1 cellular context compared by ENCODE assay signal in the genomic region with DNA sequence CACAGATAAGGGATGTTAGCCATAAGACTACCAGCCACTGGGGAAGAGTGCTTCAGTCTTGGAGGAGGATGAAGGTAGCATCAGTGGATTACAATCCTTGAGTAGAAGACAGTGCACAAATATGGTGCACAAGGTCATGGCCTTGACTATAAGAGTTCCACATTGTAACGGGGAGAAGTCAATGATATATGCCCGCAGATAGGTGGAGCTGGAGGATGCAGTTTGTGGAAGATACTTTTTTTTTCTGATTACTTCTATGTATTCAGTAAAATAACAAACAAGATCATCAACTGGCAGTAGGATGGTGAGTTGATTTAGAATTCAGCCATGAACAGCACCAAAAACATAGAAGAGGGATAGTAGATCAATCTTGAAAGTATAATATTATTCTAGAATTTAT.
TF ChIP-seq lines count a peak whose summit lies in the region.

No MANE protein-coding gene starts in this region.

TF ChIP-seq in H1, 55 proteins besides CTCF, POLR2A, EP300 and RAD21:
- TF ChIP-seq, protein P1, sequence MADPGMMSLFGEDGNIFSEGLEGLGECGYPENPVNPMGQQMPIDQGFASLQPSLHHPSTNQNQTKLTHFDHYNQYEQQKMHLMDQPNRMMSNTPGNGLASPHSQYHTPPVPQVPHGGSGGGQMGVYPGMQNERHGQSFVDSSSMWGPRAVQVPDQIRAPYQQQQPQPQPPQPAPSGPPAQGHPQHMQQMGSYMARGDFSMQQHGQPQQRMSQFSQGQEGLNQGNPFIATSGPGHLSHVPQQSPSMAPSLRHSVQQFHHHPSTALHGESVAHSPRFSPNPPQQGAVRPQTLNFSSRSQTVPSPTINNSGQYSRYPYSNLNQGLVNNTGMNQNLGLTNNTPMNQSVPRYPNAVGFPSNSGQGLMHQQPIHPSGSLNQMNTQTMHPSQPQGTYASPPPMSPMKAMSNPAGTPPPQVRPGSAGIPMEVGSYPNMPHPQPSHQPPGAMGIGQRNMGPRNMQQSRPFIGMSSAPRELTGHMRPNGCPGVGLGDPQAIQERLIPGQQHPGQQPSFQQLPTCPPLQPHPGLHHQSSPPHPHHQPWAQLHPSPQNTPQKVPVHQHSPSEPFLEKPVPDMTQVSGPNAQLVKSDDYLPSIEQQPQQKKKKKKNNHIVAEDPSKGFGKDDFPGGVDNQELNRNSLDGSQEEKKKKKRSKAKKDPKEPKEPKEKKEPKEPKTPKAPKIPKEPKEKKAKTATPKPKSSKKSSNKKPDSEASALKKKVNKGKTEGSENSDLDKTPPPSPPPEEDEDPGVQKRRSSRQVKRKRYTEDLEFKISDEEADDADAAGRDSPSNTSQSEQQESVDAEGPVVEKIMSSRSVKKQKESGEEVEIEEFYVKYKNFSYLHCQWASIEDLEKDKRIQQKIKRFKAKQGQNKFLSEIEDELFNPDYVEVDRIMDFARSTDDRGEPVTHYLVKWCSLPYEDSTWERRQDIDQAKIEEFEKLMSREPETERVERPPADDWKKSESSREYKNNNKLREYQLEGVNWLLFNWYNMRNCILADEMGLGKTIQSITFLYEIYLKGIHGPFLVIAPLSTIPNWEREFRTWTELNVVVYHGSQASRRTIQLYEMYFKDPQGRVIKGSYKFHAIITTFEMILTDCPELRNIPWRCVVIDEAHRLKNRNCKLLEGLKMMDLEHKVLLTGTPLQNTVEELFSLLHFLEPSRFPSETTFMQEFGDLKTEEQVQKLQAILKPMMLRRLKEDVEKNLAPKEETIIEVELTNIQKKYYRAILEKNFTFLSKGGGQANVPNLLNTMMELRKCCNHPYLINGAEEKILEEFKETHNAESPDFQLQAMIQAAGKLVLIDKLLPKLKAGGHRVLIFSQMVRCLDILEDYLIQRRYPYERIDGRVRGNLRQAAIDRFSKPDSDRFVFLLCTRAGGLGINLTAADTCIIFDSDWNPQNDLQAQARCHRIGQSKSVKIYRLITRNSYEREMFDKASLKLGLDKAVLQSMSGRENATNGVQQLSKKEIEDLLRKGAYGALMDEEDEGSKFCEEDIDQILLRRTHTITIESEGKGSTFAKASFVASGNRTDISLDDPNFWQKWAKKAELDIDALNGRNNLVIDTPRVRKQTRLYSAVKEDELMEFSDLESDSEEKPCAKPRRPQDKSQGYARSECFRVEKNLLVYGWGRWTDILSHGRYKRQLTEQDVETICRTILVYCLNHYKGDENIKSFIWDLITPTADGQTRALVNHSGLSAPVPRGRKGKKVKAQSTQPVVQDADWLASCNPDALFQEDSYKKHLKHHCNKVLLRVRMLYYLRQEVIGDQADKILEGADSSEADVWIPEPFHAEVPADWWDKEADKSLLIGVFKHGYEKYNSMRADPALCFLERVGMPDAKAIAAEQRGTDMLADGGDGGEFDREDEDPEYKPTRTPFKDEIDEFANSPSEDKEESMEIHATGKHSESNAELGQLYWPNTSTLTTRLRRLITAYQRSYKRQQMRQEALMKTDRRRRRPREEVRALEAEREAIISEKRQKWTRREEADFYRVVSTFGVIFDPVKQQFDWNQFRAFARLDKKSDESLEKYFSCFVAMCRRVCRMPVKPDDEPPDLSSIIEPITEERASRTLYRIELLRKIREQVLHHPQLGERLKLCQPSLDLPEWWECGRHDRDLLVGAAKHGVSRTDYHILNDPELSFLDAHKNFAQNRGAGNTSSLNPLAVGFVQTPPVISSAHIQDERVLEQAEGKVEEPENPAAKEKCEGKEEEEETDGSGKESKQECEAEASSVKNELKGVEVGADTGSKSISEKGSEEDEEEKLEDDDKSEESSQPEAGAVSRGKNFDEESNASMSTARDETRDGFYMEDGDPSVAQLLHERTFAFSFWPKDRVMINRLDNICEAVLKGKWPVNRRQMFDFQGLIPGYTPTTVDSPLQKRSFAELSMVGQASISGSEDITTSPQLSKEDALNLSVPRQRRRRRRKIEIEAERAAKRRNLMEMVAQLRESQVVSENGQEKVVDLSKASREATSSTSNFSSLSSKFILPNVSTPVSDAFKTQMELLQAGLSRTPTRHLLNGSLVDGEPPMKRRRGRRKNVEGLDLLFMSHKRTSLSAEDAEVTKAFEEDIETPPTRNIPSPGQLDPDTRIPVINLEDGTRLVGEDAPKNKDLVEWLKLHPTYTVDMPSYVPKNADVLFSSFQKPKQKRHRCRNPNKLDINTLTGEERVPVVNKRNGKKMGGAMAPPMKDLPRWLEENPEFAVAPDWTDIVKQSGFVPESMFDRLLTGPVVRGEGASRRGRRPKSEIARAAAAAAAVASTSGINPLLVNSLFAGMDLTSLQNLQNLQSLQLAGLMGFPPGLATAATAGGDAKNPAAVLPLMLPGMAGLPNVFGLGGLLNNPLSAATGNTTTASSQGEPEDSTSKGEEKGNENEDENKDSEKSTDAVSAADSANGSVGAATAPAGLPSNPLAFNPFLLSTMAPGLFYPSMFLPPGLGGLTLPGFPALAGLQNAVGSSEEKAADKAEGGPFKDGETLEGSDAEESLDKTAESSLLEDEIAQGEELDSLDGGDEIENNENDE (IDR thresholded peaks at IDR 0.05; ENCODE audit: insufficient replicate concordance, low read length), result no peak
- TF ChIP-seq HDAC6 (IDR thresholded peaks at IDR 0.05; ENCODE audit: low read depth, low read length), result no peak
- TF ChIP-seq TBP (IDR thresholded peaks at IDR 0.05; ENCODE audit: low read depth, low read length), result no peak
- TF ChIP-seq, protein P2, sequence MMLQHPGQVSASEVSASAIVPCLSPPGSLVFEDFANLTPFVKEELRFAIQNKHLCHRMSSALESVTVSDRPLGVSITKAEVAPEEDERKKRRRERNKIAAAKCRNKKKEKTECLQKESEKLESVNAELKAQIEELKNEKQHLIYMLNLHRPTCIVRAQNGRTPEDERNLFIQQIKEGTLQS (IDR thresholded peaks at IDR 0.05; ENCODE audit: insufficient read depth, low read depth, low read length), result no peak
- TF ChIP-seq YY1 (IDR thresholded peaks at IDR 0.05; ENCODE audit: low read depth, low read length), result no peak
- TF ChIP-seq JUND (IDR thresholded peaks at IDR 0.05; ENCODE audit: low read length), result no peak
- TF ChIP-seq GTF2F1 (IDR thresholded peaks at IDR 0.05; ENCODE audit: borderline replicate concordance, low read depth, low read length), result no peak
- TF ChIP-seq BCL11A (IDR thresholded peaks at IDR 0.05; ENCODE audit: low read depth in 2 of 2, low read length in 2 of 2), result no peak
TF ChIP-seq in H1: peak in this region for 0.
